ENCODE assay signal across 18 cellular contexts in the genomic region with DNA sequence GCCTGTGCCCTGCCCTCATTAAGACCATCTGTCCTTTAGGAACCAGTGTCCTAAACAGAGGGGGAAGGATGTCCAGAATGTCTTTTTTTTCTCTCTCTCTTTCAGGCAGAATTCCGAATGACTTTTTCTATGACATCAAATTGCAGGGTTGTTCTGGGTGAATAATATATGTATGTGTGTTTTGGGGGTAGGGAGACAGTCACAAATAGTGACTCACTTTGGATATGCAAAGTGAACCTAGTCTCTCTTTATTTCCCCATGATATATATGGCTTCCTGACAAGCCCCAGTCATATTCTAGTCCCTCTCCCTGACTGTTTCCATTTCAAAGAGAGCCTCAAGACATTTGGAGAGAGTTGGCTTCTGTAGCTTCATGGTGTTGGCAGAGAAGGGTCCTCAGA.
"Had no signal": no experiment of that assay in that cellular context is flagged by ENCODE, and none has a peak within 500 bp of the region (broad histone marks: within the 10 kb centered on the region; RNA-seq: fewer than 3 reads in every experiment).

No MANE protein-coding gene starts in this region.

- H3K27me3 ChIP-seq: left lung, thyroid gland had no signal

- ATAC-seq: activated naive CD8-positive, alpha-beta T cell treated with anti-CD3 and anti-CD28 coated beads, Interleukin-2, amount 50 U/mL, for 24 hours; left lung; natural killer cell treated with Interleukin-12 subunit alpha and Interleukin-12 subunit beta and Interleukin-15 and Interleukin-18, amount 100 ng/mL, for 72 hours; T-cell had no signal

- H3K36me3 ChIP-seq: esophagus squamous epithelium, left lung, thyroid gland had no signal

- H3K9me3 ChIP-seq: esophagus squamous epithelium, left lung, thyroid gland had no signal

- DNase-seq: activated CD4-positive, alpha-beta T cell treated with anti-CD3 and anti-CD28 coated beads, Interleukin-2, amount 50 U/mL, for 1 hour; activated CD8-positive, alpha-beta memory T cell treated with anti-CD3 and anti-CD28 coated beads, Interleukin-2, amount 50 U/mL, for 48 hours; activated effector memory CD4-positive, alpha-beta T cell treated with Interleukin-2 at 50 U/mL for 16 hours; activated naive CD4-positive, alpha-beta T cell treated with anti-CD3 and anti-CD28 coated beads, Interleukin-2, amount 10 ng/mL, durations not matched to agents 7 days and 5 days; activated naive CD8-positive, alpha-beta T cell treated with anti-CD3 and anti-CD28 coated beads, Interleukin-2, amount 50 U/mL, for 24 hours; activated T-cell treated with anti-CD3 and anti-CD28 coated beads, Interleukin-2, amount 50 U/mL, for 48 hours; aorta; effector CD4-positive, alpha-beta T cell; esophagus squamous epithelium; left lung; stimulated activated CD4-positive, alpha-beta T cell treated with anti-CD3 and anti-CD28 coated beads, Interleukin-12 subunit alpha, Interleukin-12 subunit beta, amount 100 ng/mL, for 4 hours; stimulated activated CD4-positive, alpha-beta T cell treated with anti-CD3 and anti-CD28 coated beads, Interleukin-1b, Interleukin-23, amount 100 ng/mL, for 48 hours; stimulated activated CD8-positive, alpha-beta memory T cell treated with anti-CD3 and anti-CD28 coated beads, Interleukin-4, amount 100 ng/mL, for 48 hours; stimulated activated naive CD4-positive, alpha-beta T cell; T-cell; T1000; thyroid gland had no signal

- H3K4me3 ChIP-seq: esophagus squamous epithelium, left lung, thyroid gland had no signal

- H3K27ac ChIP-seq: esophagus squamous epithelium, left lung, thyroid gland had no signal

- H3K4me1 ChIP-seq: esophagus squamous epithelium had no signal
